ENCODE assay signal across 21 cellular contexts in the genomic region with DNA sequence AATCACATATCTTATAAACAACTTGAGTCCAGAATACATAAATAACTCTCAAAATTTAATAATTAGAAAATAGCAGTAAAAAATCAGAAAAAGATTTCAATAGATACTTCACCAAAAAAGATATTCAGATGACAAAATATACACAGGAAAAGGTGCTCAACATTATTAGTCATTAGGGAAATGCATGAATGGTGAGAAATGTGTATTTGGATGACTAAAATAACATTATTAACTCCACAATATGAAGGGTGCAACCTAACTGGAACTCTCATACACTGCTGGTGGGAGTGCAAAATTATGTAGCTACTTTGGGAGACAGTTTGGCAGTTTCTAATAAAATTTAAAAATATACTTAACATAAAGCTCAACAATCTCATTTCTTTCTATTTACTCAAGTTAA.
"Had no signal": no experiment of that assay in that cellular context is flagged by ENCODE, and none has a peak within 500 bp of the region (broad histone marks: within the 10 kb centered on the region; RNA-seq: fewer than 3 reads in every experiment).

No MANE protein-coding gene starts in this region.

- H3K4me1 ChIP-seq: esophagus muscularis mucosa, gastroesophageal sphincter, left lung, lower lobe of right lung had no signal

- H3K4me2 ChIP-seq: hepatocyte had no signal

- H3K79me2 ChIP-seq: hepatocyte had no signal

- H3K27me3 ChIP-seq: colonic mucosa, dorsolateral prefrontal cortex, esophagus muscularis mucosa, foreskin keratinocyte, gastroesophageal sphincter, heart left ventricle, hepatocyte, left lung had no signal

- H3K27ac ChIP-seq: colonic mucosa, dorsolateral prefrontal cortex, esophagus muscularis mucosa, foreskin keratinocyte, gastroesophageal sphincter, heart left ventricle, hepatocyte, left lung, lower lobe of right lung had no signal

- H2AFZ ChIP-seq: hepatocyte had no signal

- DNase-seq: colonic mucosa; cortex of kidney; dorsolateral prefrontal cortex; effector CD4-positive, alpha-beta T cell; effector memory CD4-positive, alpha-beta T cell; foreskin keratinocyte; heart left ventricle; left cardiac atrium; left lung; left ventricle myocardium superior; lower lobe of right lung; mammary epithelial cell; mesendoderm; midbrain; naive thymus-derived CD4-positive, alpha-beta T cell had no signal

- H3K4me3 ChIP-seq: colonic mucosa, dorsolateral prefrontal cortex, esophagus muscularis mucosa, gastroesophageal sphincter, heart left ventricle, hepatocyte, left lung, lower lobe of right lung had no signal

- H3K36me3 ChIP-seq: colonic mucosa, esophagus muscularis mucosa, gastroesophageal sphincter, left lung, lower lobe of right lung had no signal

- FAIRE-seq: frontal cortex, islet of Langerhans, keratinocyte had no signal

- H3K9me3 ChIP-seq: colonic mucosa, gastroesophageal sphincter, lower lobe of right lung had no signal
